In the genomic region with DNA sequence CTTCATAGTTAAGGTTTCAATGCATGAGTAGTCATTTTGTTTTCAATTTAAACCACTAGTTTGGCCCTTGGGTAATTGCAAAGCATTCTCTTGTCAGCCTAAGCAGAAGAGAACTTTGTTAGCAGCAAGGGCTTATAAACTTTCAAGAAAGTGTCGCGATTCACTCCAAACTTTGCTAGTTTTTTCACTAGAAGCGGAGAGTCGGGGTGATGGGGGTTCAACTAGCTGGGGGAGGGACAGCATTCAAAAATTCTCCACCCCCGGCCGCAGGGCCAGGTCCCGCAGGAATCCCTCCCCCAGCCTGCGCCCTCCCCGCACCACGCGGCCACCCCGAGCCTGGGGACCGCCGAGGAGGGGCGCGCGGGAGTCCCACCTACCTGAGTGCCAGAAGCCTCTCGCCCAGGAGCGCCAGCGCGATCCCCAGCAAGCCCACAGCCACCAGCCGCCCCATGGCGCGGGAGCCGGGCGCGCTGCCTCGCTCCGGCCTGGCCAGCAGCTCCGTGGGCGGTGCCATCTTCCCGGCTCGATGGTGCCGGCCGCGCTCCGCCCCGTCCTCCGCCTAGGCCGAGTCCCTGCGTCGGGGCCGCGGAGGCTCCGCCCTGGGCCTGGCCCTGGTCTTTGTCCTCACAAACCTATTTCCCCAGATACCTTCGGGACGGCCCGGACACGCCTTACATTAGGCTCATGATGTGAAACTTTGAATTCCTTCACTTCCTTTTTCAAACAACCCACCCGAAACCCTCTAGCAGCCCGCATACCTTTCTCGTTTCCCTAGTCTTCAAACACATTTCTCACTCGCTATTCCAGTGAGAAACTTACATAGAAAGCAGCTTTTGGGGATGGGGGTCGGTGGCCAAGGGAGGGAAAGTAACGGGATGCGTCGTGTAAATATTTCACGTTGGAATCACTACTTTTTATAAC, we compare ENCODE assay signal across 1 cellular context.
TF ChIP-seq lines count a peak whose summit lies in the region.

A gene (minus strand): TSS at position 528 of the 921 bp plus-strand sequence. CDS start 77 bp downstream, at position 451.

TF ChIP-seq in HepG2, 621 proteins besides CTCF, POLR2A, EP300 and RAD21 (continued from another document and continues in another):
- TF ChIP-seq, protein P1, sequence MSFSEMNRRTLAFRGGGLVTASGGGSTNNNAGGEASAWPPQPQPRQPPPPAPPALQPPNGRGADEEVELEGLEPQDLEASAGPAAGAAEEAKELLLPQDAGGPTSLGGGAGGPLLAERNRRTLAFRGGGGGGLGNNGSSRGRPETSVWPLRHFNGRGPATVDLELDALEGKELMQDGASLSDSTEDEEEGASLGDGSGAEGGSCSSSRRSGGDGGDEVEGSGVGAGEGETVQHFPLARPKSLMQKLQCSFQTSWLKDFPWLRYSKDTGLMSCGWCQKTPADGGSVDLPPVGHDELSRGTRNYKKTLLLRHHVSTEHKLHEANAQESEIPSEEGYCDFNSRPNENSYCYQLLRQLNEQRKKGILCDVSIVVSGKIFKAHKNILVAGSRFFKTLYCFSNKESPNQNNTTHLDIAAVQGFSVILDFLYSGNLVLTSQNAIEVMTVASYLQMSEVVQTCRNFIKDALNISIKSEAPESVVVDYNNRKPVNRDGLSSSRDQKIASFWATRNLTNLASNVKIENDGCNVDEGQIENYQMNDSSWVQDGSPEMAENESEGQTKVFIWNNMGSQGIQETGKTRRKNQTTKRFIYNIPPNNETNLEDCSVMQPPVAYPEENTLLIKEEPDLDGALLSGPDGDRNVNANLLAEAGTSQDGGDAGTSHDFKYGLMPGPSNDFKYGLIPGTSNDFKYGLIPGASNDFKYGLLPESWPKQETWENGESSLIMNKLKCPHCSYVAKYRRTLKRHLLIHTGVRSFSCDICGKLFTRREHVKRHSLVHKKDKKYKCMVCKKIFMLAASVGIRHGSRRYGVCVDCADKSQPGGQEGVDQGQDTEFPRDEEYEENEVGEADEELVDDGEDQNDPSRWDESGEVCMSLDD (CRISPR knock-in tag; IDR thresholded peaks at IDR 0.05; ENCODE audit: borderline replicate concordance), result no peak
- TF ChIP-seq FOXM1 (CRISPR knock-in tag; IDR thresholded peaks at IDR 0.05) (peak; percentile 83), HNRNPUL1 (IDR thresholded peaks at IDR 0.05; ENCODE audit: low read depth, low read length) (no peak), ZNF274 (CRISPR knock-in tag; IDR thresholded peaks at IDR 0.05) (peak; percentile 84; the same call in 1 of the 2 replicates), ZKSCAN1 (IDR thresholded peaks at IDR 0.05; ENCODE audit: low read length) (no peak), TEAD3 (CRISPR knock-in tag; optimal IDR thresholded peaks at IDR 0.05; ENCODE audit: borderline replicate concordance) (peak; percentile 51), TBX3 (IDR thresholded peaks at IDR 0.05; ENCODE audit: borderline replicate concordance) (no peak), HHEX (CRISPR knock-in tag; IDR thresholded peaks at IDR 0.05) (no peak), ZNF772 (CRISPR knock-in tag; IDR thresholded peaks at IDR 0.05) (peak; percentile 74), SMAD9 (CRISPR knock-in tag; IDR thresholded peaks at IDR 0.05) (no peak), ZNF264 (CRISPR knock-in tag; IDR thresholded peaks at IDR 0.05) (no peak; the same call in none of the 2 replicates), BRCA1 (CRISPR knock-in tag; IDR thresholded peaks at IDR 0.05) (peak; percentile 82), ZMYM3 (CRISPR knock-in tag; IDR thresholded peaks at IDR 0.05) (no peak), KLF11 (CRISPR knock-in tag; IDR thresholded peaks at IDR 0.05) (no peak), ZNF703 (CRISPR knock-in tag; IDR thresholded peaks at IDR 0.05; ENCODE audit: borderline replicate concordance) (no peak), ZSCAN25 (CRISPR knock-in tag; IDR thresholded peaks at IDR 0.05) (no peak), NBN (conservative IDR thresholded peaks at IDR 0.05) (no peak), TP53 (CRISPR knock-in tag; conservative IDR thresholded peaks at IDR 0.05) (no peak), MLLT10 (CRISPR knock-in tag; IDR thresholded peaks at IDR 0.05) (no peak), HOXA7 (CRISPR knock-in tag; IDR thresholded peaks at IDR 0.05) (no peak), SYNCRIP (IDR thresholded peaks at IDR 0.05; ENCODE audit: insufficient read depth, low read depth, low read length) (no peak), ZSCAN21 (CRISPR knock-in tag; IDR thresholded peaks at IDR 0.05; ENCODE audit: borderline replicate concordance) (peak; percentile 76; the same call in 1 of the 2 replicates), ZFP90 (CRISPR knock-in tag; IDR thresholded peaks at IDR 0.05; ENCODE audit: borderline replicate concordance) (peak; percentile 44; the same call in 1 of the 2 replicates), ZFP36L1 (CRISPR knock-in tag; IDR thresholded peaks at IDR 0.05) (no peak), RFX5 (IDR thresholded peaks at IDR 0.05; ENCODE audit: low read depth, low read length) (no peak), ZSCAN20 (CRISPR knock-in tag; IDR thresholded peaks at IDR 0.05; ENCODE audit: borderline replicate concordance) (peak; percentile 93; the same call in 1 of the 2 replicates)
- TF ChIP-seq, protein P2, sequence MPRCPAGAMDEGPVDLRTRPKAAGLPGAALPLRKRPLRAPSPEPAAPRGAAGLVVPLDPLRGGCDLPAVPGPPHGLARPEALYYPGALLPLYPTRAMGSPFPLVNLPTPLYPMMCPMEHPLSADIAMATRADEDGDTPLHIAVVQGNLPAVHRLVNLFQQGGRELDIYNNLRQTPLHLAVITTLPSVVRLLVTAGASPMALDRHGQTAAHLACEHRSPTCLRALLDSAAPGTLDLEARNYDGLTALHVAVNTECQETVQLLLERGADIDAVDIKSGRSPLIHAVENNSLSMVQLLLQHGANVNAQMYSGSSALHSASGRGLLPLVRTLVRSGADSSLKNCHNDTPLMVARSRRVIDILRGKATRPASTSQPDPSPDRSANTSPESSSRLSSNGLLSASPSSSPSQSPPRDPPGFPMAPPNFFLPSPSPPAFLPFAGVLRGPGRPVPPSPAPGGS (CRISPR knock-in tag; IDR thresholded peaks at IDR 0.05), result peak; percentile 77
- TF ChIP-seq, protein P3, sequence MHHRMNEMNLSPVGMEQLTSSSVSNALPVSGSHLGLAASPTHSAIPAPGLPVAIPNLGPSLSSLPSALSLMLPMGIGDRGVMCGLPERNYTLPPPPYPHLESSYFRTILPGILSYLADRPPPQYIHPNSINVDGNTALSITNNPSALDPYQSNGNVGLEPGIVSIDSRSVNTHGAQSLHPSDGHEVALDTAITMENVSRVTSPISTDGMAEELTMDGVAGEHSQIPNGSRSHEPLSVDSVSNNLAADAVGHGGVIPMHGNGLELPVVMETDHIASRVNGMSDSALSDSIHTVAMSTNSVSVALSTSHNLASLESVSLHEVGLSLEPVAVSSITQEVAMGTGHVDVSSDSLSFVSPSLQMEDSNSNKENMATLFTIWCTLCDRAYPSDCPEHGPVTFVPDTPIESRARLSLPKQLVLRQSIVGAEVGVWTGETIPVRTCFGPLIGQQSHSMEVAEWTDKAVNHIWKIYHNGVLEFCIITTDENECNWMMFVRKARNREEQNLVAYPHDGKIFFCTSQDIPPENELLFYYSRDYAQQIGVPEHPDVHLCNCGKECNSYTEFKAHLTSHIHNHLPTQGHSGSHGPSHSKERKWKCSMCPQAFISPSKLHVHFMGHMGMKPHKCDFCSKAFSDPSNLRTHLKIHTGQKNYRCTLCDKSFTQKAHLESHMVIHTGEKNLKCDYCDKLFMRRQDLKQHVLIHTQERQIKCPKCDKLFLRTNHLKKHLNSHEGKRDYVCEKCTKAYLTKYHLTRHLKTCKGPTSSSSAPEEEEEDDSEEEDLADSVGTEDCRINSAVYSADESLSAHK (CRISPR knock-in tag; IDR thresholded peaks at IDR 0.05; ENCODE audit: borderline replicate concordance), result no peak
- TF ChIP-seq, protein P4, sequence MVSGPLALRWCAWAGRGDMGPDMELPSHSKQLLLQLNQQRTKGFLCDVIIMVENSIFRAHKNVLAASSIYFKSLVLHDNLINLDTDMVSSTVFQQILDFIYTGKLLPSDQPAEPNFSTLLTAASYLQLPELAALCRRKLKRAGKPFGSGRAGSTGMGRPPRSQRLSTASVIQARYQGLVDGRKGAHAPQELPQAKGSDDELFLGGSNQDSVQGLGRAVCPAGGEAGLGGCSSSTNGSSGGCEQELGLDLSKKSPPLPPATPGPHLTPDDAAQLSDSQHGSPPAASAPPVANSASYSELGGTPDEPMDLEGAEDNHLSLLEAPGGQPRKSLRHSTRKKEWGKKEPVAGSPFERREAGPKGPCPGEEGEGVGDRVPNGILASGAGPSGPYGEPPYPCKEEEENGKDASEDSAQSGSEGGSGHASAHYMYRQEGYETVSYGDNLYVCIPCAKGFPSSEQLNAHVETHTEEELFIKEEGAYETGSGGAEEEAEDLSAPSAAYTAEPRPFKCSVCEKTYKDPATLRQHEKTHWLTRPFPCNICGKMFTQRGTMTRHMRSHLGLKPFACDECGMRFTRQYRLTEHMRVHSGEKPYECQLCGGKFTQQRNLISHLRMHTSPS (CRISPR knock-in tag; IDR thresholded peaks at IDR 0.05; ENCODE audit: low read depth), result no peak
- TF ChIP-seq, protein P5, sequence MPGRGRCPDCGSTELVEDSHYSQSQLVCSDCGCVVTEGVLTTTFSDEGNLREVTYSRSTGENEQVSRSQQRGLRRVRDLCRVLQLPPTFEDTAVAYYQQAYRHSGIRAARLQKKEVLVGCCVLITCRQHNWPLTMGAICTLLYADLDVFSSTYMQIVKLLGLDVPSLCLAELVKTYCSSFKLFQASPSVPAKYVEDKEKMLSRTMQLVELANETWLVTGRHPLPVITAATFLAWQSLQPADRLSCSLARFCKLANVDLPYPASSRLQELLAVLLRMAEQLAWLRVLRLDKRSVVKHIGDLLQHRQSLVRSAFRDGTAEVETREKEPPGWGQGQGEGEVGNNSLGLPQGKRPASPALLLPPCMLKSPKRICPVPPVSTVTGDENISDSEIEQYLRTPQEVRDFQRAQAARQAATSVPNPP (CRISPR knock-in tag; IDR thresholded peaks at IDR 0.05), result 0 out of 2 replicates have a peak, but pooled peaks have one; percentile 81
- TF ChIP-seq, protein P6, sequence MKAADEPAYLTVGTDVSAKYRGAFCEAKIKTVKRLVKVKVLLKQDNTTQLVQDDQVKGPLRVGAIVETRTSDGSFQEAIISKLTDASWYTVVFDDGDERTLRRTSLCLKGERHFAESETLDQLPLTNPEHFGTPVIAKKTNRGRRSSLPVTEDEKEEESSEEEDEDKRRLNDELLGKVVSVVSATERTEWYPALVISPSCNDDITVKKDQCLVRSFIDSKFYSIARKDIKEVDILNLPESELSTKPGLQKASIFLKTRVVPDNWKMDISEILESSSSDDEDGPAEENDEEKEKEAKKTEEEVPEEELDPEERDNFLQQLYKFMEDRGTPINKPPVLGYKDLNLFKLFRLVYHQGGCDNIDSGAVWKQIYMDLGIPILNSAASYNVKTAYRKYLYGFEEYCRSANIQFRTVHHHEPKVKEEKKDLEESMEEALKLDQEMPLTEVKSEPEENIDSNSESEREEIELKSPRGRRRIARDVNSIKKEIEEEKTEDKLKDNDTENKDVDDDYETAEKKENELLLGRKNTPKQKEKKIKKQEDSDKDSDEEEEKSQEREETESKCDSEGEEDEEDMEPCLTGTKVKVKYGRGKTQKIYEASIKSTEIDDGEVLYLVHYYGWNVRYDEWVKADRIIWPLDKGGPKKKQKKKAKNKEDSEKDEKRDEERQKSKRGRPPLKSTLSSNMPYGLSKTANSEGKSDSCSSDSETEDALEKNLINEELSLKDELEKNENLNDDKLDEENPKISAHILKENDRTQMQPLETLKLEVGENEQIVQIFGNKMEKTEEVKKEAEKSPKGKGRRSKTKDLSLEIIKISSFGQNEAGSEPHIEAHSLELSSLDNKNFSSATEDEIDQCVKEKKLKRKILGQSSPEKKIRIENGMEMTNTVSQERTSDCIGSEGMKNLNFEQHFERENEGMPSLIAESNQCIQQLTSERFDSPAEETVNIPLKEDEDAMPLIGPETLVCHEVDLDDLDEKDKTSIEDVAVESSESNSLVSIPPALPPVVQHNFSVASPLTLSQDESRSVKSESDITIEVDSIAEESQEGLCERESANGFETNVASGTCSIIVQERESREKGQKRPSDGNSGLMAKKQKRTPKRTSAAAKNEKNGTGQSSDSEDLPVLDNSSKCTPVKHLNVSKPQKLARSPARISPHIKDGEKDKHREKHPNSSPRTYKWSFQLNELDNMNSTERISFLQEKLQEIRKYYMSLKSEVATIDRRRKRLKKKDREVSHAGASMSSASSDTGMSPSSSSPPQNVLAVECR (CRISPR knock-in tag; IDR thresholded peaks at IDR 0.05; ENCODE audit: borderline replicate concordance), result peak; percentile 83; the same call in 1 of the 2 replicates
- TF ChIP-seq, protein P7, sequence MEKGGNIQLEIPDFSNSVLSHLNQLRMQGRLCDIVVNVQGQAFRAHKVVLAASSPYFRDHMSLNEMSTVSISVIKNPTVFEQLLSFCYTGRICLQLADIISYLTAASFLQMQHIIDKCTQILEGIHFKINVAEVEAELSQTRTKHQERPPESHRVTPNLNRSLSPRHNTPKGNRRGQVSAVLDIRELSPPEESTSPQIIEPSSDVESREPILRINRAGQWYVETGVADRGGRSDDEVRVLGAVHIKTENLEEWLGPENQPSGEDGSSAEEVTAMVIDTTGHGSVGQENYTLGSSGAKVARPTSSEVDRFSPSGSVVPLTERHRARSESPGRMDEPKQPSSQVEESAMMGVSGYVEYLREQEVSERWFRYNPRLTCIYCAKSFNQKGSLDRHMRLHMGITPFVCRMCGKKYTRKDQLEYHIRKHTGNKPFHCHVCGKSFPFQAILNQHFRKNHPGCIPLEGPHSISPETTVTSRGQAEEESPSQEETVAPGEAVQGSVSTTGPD (CRISPR knock-in tag; IDR thresholded peaks at IDR 0.05), result no peak
- TF ChIP-seq, protein P8, sequence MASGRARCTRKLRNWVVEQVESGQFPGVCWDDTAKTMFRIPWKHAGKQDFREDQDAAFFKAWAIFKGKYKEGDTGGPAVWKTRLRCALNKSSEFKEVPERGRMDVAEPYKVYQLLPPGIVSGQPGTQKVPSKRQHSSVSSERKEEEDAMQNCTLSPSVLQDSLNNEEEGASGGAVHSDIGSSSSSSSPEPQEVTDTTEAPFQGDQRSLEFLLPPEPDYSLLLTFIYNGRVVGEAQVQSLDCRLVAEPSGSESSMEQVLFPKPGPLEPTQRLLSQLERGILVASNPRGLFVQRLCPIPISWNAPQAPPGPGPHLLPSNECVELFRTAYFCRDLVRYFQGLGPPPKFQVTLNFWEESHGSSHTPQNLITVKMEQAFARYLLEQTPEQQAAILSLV (CRISPR knock-in tag; IDR thresholded peaks at IDR 0.05; ENCODE audit: borderline replicate concordance), result peak; percentile 87; the same call in 1 of the 2 replicates
- TF ChIP-seq, protein P9, sequence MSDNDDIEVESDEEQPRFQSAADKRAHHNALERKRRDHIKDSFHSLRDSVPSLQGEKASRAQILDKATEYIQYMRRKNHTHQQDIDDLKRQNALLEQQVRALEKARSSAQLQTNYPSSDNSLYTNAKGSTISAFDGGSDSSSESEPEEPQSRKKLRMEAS (IDR thresholded peaks at IDR 0.05), result peak; percentile 78
